1 cellular context compared by ENCODE assay signal in the genomic region with DNA sequence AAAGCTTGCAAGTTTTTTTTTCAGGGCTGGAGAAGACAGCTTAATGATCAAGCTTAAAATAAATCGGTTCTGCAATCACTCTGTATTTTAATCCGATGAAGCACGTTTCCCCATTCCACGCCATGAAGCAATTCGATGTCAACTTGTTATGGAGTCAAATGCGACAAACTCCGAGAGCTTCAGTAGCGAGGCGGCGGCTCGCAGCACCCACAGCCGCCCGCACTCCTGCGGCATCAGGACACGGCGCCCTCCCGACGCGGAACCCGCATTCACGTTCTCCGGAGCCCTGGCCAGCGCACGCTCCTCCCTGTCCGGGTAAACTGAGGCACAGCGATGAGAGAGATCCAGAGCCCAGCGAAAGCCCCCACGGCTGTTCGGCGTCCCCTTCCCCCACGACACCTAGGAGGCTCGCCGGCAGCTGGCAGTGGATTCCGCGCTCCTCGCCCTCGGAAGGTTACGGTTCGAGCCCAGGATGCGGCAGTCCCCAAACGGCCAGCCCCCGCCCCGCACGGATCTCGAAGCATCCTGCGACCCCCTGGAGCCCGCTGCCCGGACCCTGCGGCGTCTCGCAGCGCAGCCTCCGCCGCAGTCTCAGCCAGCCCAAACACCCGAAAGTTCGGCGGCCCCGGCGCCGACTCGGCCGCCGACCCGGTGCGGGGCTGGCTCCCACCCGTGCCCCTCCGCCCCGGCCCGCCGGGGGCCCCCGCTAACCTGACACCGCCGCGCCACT.
TF ChIP-seq lines count a peak whose summit lies in the region.

No MANE protein-coding gene starts in this region.

TF ChIP-seq in HepG2, 621 proteins besides CTCF, POLR2A, EP300 and RAD21 (continued from another document):
- TF ChIP-seq, protein P1, sequence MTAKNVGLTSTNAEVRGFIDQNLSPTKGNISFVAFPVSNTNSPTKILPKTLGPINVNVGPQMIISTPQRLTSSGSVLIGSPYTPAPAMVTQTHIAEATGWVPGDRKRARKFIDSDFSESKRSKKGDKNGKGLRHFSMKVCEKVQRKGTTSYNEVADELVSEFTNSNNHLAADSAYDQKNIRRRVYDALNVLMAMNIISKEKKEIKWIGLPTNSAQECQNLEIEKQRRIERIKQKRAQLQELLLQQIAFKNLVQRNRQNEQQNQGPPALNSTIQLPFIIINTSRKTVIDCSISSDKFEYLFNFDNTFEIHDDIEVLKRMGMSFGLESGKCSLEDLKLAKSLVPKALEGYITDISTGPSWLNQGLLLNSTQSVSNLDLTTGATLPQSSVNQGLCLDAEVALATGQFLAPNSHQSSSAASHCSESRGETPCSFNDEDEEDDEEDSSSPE (CRISPR knock-in tag; IDR thresholded peaks at IDR 0.05), result no peak
- no peak for TF ChIP-seq MLXIP (CRISPR knock-in tag; IDR thresholded peaks at IDR 0.05; ENCODE audit: borderline replicate concordance)
- TF ChIP-seq ZNF30 (CRISPR knock-in tag; IDR thresholded peaks at IDR 0.05), result no peak
- 0 out of 2 replicates have a peak, but pooled peaks have one; percentile 1 for TF ChIP-seq EEA1 (CRISPR knock-in tag; IDR thresholded peaks at IDR 0.05; ENCODE audit: borderline replicate concordance)
- TF ChIP-seq SOX6 (IDR thresholded peaks at IDR 0.05), result no peak
- no peak for TF ChIP-seq SOX6 (CRISPR knock-in tag; IDR thresholded peaks at IDR 0.05)
- no peak for TF ChIP-seq BRF2 (CRISPR knock-in tag; IDR thresholded peaks at IDR 0.05)
- TF ChIP-seq ZBTB33 (CRISPR knock-in tag; IDR thresholded peaks at IDR 0.05), result 0 out of 2 replicates have a peak, but pooled peaks have one; percentile 10
- no peak for TF ChIP-seq ZNF280B (CRISPR knock-in tag; IDR thresholded peaks at IDR 0.05; ENCODE audit: borderline replicate concordance)
- TF ChIP-seq NR2C2 (CRISPR knock-in tag; IDR thresholded peaks at IDR 0.05; ENCODE audit: borderline replicate concordance), result no peak
- TF ChIP-seq, protein P2, sequence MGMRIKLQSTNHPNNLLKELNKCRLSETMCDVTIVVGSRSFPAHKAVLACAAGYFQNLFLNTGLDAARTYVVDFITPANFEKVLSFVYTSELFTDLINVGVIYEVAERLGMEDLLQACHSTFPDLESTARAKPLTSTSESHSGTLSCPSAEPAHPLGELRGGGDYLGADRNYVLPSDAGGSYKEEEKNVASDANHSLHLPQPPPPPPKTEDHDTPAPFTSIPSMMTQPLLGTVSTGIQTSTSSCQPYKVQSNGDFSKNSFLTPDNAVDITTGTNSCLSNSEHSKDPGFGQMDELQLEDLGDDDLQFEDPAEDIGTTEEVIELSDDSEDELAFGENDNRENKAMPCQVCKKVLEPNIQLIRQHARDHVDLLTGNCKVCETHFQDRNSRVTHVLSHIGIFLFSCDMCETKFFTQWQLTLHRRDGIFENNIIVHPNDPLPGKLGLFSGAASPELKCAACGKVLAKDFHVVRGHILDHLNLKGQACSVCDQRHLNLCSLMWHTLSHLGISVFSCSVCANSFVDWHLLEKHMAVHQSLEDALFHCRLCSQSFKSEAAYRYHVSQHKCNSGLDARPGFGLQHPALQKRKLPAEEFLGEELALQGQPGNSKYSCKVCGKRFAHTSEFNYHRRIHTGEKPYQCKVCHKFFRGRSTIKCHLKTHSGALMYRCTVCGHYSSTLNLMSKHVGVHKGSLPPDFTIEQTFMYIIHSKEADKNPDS (CRISPR knock-in tag; IDR thresholded peaks at IDR 0.05), result no peak
- TF ChIP-seq POGZ (CRISPR knock-in tag; IDR thresholded peaks at IDR 0.05), result no peak
- TF ChIP-seq HMGXB4 (CRISPR knock-in tag; IDR thresholded peaks at IDR 0.05; ENCODE audit: borderline replicate concordance in 1 of 2, low read depth in 1 of 2), result 0 out of 4 replicates have a peak, but pooled peaks of 1 of the 2 experiments have one; percentile 6
- TF ChIP-seq ZFP91 (CRISPR knock-in tag; IDR thresholded peaks at IDR 0.05; ENCODE audit: borderline replicate concordance), result 0 out of 2 replicates have a peak, but pooled peaks have one; percentile 29
- TF ChIP-seq EED (CRISPR knock-in tag; IDR thresholded peaks at IDR 0.05), result peak; percentile 83; the same call in 1 of the 2 replicates
- peak; percentile 95; the same call in 1 of the 2 replicates for TF ChIP-seq MYPOP (CRISPR knock-in tag; IDR thresholded peaks at IDR 0.05)
- TF ChIP-seq, protein P3, sequence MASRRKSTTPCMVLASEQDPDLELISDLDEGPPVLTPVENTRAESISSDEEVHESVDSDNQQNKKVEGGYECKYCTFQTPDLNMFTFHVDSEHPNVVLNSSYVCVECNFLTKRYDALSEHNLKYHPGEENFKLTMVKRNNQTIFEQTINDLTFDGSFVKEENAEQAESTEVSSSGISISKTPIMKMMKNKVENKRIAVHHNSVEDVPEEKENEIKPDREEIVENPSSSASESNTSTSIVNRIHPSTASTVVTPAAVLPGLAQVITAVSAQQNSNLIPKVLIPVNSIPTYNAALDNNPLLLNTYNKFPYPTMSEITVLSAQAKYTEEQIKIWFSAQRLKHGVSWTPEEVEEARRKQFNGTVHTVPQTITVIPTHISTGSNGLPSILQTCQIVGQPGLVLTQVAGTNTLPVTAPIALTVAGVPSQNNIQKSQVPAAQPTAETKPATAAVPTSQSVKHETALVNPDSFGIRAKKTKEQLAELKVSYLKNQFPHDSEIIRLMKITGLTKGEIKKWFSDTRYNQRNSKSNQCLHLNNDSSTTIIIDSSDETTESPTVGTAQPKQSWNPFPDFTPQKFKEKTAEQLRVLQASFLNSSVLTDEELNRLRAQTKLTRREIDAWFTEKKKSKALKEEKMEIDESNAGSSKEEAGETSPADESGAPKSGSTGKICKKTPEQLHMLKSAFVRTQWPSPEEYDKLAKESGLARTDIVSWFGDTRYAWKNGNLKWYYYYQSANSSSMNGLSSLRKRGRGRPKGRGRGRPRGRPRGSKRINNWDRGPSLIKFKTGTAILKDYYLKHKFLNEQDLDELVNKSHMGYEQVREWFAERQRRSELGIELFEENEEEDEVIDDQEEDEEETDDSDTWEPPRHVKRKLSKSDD (CRISPR knock-in tag; IDR thresholded peaks at IDR 0.05; ENCODE audit: low read depth), result no peak
